Comparison of ENCODE assay signal across 8 cellular contexts in genomic region chr5:158013939-158014338, GRCh38.
DNase-seq lines count a peak whose midpoint lies in the region; ATAC-seq, FAIRE-seq and TF ChIP-seq lines count a peak whose summit lies in the region.

No MANE protein-coding gene starts in this region.

- 27% methylated on average over 6 of the region's 6 CpGs for WGBS in HUES64

- peak overlapping the region in 7 of 11 experiments; percentile 49 to 76 (median 68); a peak in 13 of 22 replicates for H3K4me2 ChIP-seq in BLaER1 treated with 17β-estradiol and CSF1 and Interleukin-3, amounts not matched to agents 10 nM and 100 nM

- peaks cover 0 to 21% (median 0%) of the 10 kb centered on the region in 11 experiments; a peak in 6 of 22 replicates for H3K9me3 ChIP-seq in BLaER1 treated with 17β-estradiol and CSF1 and Interleukin-3, amounts not matched to agents 10 nM and 100 nM (replicated peaks in 1 of 11)
- H3K9me3 ChIP-seq in HUES64 (ENCODE audit: insufficient read depth, low read depth, low read length): no peaks in the 10 kb centered on the region
- H3K9me3 ChIP-seq in left lung: no peaks in the 10 kb centered on the region

- no peak overlapping the region for H3K4me3 ChIP-seq in BLaER1 treated with 17β-estradiol and CSF1 and Interleukin-3, amounts not matched to agents 10 nM and 100 nM
- H3K4me3 ChIP-seq in HUES64 (ENCODE audit: low read length) (0 out of 2 replicates have a peak overlapping the region, but pooled peaks have one; percentile 11), bronchial epithelial cell (ENCODE audit: low read depth, low read length) (no peak overlapping the region), left lung (no peak overlapping the region)

- H3K27me3 ChIP-seq in BLaER1 treated with 17β-estradiol and CSF1 and Interleukin-3, amounts not matched to agents 10 nM and 100 nM: no peaks in the 10 kb centered on the region
- H3K27me3 ChIP-seq in HUES64 (ENCODE audit: insufficient read depth, low read length) (no peaks in the 10 kb centered on the region), bronchial epithelial cell (ENCODE audit: control insufficient read depth, insufficient read depth, low read length) (no peaks in the 10 kb centered on the region), left lung (peaks cover 0 to 5% of the 10 kb centered on the region in 2 donors)

- H3K4me1 ChIP-seq in BLaER1 treated with 17β-estradiol and CSF1 and Interleukin-3, amounts not matched to agents 10 nM and 100 nM: peaks cover 0 to 41% (median 27%) of the 10 kb centered on the region in 10 experiments; a peak in 15 of 20 replicates
- H3K4me1 ChIP-seq in HUES64 (ENCODE audit: insufficient read depth, low read length): peaks cover 24% of the 10 kb centered on the region
- no peaks in the 10 kb centered on the region for H3K4me1 ChIP-seq in left lung

- intact Hi-C loops in left lung (cut with DNase I): no loop called here

- TF ChIP-seq CTCF in bronchial epithelial cell (IDR thresholded peaks at IDR 0.05; ENCODE audit: insufficient read depth, low read length, severe bottlenecking) (peak; percentile 50), left lung (IDR thresholded peaks at IDR 0.05) (no peak)

- H3K27ac ChIP-seq in BLaER1 treated with 17β-estradiol and CSF1 and Interleukin-3, amounts not matched to agents 10 nM and 100 nM: no peak overlapping the region
- H3K27ac ChIP-seq in HUES64 (ENCODE audit: low read depth, low read length) (peak overlapping the region; percentile 73; the same call in 1 of the 2 replicates), left lung (no peak overlapping the region)

- FAIRE-seq in bronchial epithelial cell (lab: Jason Lieb, UNC): peak; percentile 66

- H3K9ac ChIP-seq in BLaER1 treated with 17β-estradiol and CSF1 and Interleukin-3, amounts not matched to agents 10 nM and 100 nM: no peak overlapping the region
- H3K9ac ChIP-seq in HUES64 (ENCODE audit: low read depth, low read length): no peak overlapping the region

- ATAC-seq in left lung (peak; percentile 53), GM18520 (IDR thresholded peaks at IDR 0.05; ENCODE audit: unreplicated experiment) (no peak), HG03457 (IDR thresholded peaks at IDR 0.05; ENCODE audit: unreplicated experiment) (no peak)

- DNase-seq in bronchial epithelial cell (ENCODE audit: low read depth): peak; percentile 26
- no peak for DNase-seq in left lung
- no peak for DNase-seq in NCI-H345 treated with DMSO at 0.1 percent for 48 hours (lab: John Stamatoyannopoulos, UW; ENCODE audit: unreplicated experiment)
- DNase-seq in NCI-H446 treated with DMSO at 0.1 percent for 48 hours (lab: John Stamatoyannopoulos, UW): no peak

- no peaks in the 10 kb centered on the region for H4K20me1 ChIP-seq in BLaER1 treated with 17β-estradiol and CSF1 and Interleukin-3, amounts not matched to agents 10 nM and 100 nM

- no peaks in the 10 kb centered on the region for H3K36me3 ChIP-seq in BLaER1 treated with 17β-estradiol and CSF1 and Interleukin-3, amounts not matched to agents 10 nM and 100 nM
- no peaks in the 10 kb centered on the region for H3K36me3 ChIP-seq in HUES64 (ENCODE audit: insufficient read depth, low read length)
- H3K36me3 ChIP-seq in bronchial epithelial cell (ENCODE audit: control insufficient read depth, insufficient read depth, low read length): no peaks in the 10 kb centered on the region
- H3K36me3 ChIP-seq in left lung: no peaks in the 10 kb centered on the region
